ENCODE assay signal across 15 cellular contexts in the genomic region with DNA sequence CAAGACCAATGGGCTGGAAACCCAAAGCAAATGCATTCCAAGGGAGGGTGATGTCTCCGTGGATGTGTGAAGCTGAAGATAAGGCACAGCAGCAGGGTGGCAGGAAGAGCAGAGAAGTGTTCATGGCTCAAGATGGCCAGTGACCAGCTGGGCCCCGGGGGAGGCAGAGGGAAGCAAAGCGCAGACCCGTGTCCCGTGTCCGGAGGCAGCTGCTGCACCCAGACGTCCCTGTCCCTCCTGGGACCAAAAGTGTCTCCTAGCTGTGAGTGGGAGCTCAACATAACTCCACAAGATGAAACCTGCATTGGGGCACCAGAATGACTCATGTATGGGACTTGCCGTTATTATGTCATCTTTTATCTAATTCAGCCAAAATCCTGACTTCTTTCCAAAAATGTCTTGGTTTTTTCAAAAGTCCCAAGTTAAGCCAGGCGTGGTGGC.
A peak's percentile ranks its signal among the peaks of the same experiment; 100 is the strongest.
DNase-seq lines count a peak whose midpoint lies in the region; ATAC-seq, FAIRE-seq and TF ChIP-seq lines count a peak whose summit lies in the region.
"Had no signal": no experiment of that assay in that cellular context is flagged by ENCODE, and none has a peak within 500 bp of the region (broad histone marks: within the 10 kb centered on the region; RNA-seq: fewer than 3 reads in every experiment).

No MANE protein-coding gene starts in this region.

- ATAC-seq in HG03196 (IDR thresholded peaks at IDR 0.05; ENCODE audit: unreplicated experiment) (peak; percentile 79), GM12878 (peak; percentile 89), left ventricle myocardium superior (peak; percentile 77), GM23338 (no peak)
- ATAC-seq in activated T-cell treated with anti-CD3 and anti-CD28 coated beads, Interleukin-2, amount 50 U/mL, for 4 hours, result no peak

- POLR2A ChIA-PET in A673 (lab: Charles Lee; ENCODE audit: low non-redundant PET) (no interaction called here), GM12878 (lab: Charles Lee) (no interaction called here)

- H4K20me1 ChIP-seq in GM12878 (ENCODE audit: control insufficient read depth, insufficient read depth) (no peaks in the 10 kb centered on the region), GM23338 (replicated peaks; ENCODE audit: insufficient read depth) (no peaks in the 10 kb centered on the region)

- no peak overlapping the region for H3K27ac Mint-ChIP-seq in activated T-helper 1 cell treated with anti-CD3 and anti-CD28 coated beads, Interleukin-12 subunit alpha, Interleukin-12 subunit beta, Interleukin-2, Interleukin-4 antibody, amounts not matched to agents 30 ng/mL and 10 ng/mL and 1 ng/mL, durations not matched to agents 14 hours and 24 hours and 36 hours
- H3K27ac Mint-ChIP-seq in GM23338, result no peak overlapping the region
- H3K27ac Mint-ChIP-seq: activated T-helper 2 cell treated with anti-CD3 and anti-CD28 coated beads, Interferon-gamma antibody, Interleukin-2, Interleukin-4, amounts not matched to agents 10 μg/mL and 5 μg/mL and 100 μg/mL, durations not matched to agents 14 hours and 24 hours and 36 hours had no signal

- FAIRE-seq in GM12878 (lab: Jason Lieb, UNC), result no peak

- no peaks in the 10 kb centered on the region for H3K4me1 Mint-ChIP-seq in activated T-helper 1 cell treated with anti-CD3 and anti-CD28 coated beads, Interleukin-12 subunit alpha, Interleukin-12 subunit beta, Interleukin-2, Interleukin-4 antibody, amounts not matched to agents 30 ng/mL and 10 ng/mL and 1 ng/mL, durations not matched to agents 14 hours and 24 hours and 36 hours (ENCODE audit: low read depth)
- H3K4me1 Mint-ChIP-seq in GM23338, result no peaks in the 10 kb centered on the region
- H3K4me1 Mint-ChIP-seq in activated T-cell treated with anti-CD3 and anti-CD28 coated beads, Interleukin-2, amount 50 U/mL, for 4 hours (ENCODE audit: low read depth), result no peaks in the 10 kb centered on the region

- no peaks in the 10 kb centered on the region for H3K36me3 Mint-ChIP-seq in activated T-helper 1 cell treated with anti-CD3 and anti-CD28 coated beads, Interleukin-12 subunit alpha, Interleukin-12 subunit beta, Interleukin-2, Interleukin-4 antibody, amounts not matched to agents 30 ng/mL and 10 ng/mL and 1 ng/mL, durations not matched to agents 14 hours and 24 hours and 36 hours (ENCODE audit: low read depth)
- no peaks in the 10 kb centered on the region for H3K36me3 Mint-ChIP-seq in GM23338 (ENCODE audit: low read depth)
- H3K36me3 Mint-ChIP-seq in activated T-cell treated with anti-CD3 and anti-CD28 coated beads, Interleukin-2, amount 50 U/mL, for 4 hours (ENCODE audit: insufficient read depth), result no peaks in the 10 kb centered on the region

- TF ChIP-seq CTCF in A673 (conservative IDR thresholded peaks at IDR 0.05; ENCODE audit: low read depth, low read length), result no peak
- TF ChIP-seq CTCF in GM12878 (IDR thresholded peaks at IDR 0.05 in 2 of 3, conservative IDR thresholded peaks at IDR 0.05 in 1 of 3; ENCODE audit: control insufficient read depth in 2 of 3, extremely low read depth in 1 of 3, insufficient read depth in 1 of 3, low read depth in 3 of 3, low read length in 3 of 3), result no peak
- no peak for TF ChIP-seq CTCF in GM23338 (conservative IDR thresholded peaks at IDR 0.05; ENCODE audit: low read depth in 2 of 2)

- H3K27me3 Mint-ChIP-seq in activated T-helper 1 cell treated with anti-CD3 and anti-CD28 coated beads, Interleukin-12 subunit alpha, Interleukin-12 subunit beta, Interleukin-2, Interleukin-4 antibody, amounts not matched to agents 30 ng/mL and 10 ng/mL and 1 ng/mL, durations not matched to agents 14 hours and 24 hours and 36 hours (ENCODE audit: insufficient read depth), result peaks cover 6% of the 10 kb centered on the region
- H3K27me3 Mint-ChIP-seq in GM23338 (ENCODE audit: insufficient read depth, low read depth, poor library complexity), result peaks cover 4% of the 10 kb centered on the region
- H3K27me3 Mint-ChIP-seq in activated T-cell treated with anti-CD3 and anti-CD28 coated beads, Interleukin-2, amount 50 U/mL, for 4 hours (ENCODE audit: low read depth), result peaks cover 7% of the 10 kb centered on the region

- no peaks in the 10 kb centered on the region for H3K9me3 Mint-ChIP-seq in activated T-helper 1 cell treated with anti-CD3 and anti-CD28 coated beads, Interleukin-12 subunit alpha, Interleukin-12 subunit beta, Interleukin-2, Interleukin-4 antibody, amounts not matched to agents 30 ng/mL and 10 ng/mL and 1 ng/mL, durations not matched to agents 14 hours and 24 hours and 36 hours
- H3K9me3 Mint-ChIP-seq in GM23338, result no peaks in the 10 kb centered on the region
- no peaks in the 10 kb centered on the region for H3K9me3 Mint-ChIP-seq in activated T-cell treated with anti-CD3 and anti-CD28 coated beads, Interleukin-2, amount 50 U/mL, for 4 hours
- H3K9me3 Mint-ChIP-seq: activated T-helper 2 cell treated with anti-CD3 and anti-CD28 coated beads, Interferon-gamma antibody, Interleukin-2, Interleukin-4, amounts not matched to agents 10 μg/mL and 5 μg/mL and 100 μg/mL, durations not matched to agents 14 hours and 24 hours and 36 hours had no signal

- H3K9ac ChIP-seq in GM12878 (ENCODE audit: control insufficient read depth, insufficient read depth, low read length), result no peak overlapping the region

- TF ChIP-seq RAD21 in GM12878 (IDR thresholded peaks at IDR 0.05; ENCODE audit: insufficient read depth, low read depth, low read length), result no peak

- no peaks in the 10 kb centered on the region for H3K36me3 ChIP-seq in A673 (ENCODE audit: insufficient read depth, low read length, poor library complexity, severe bottlenecking)
- H3K36me3 ChIP-seq in GM12878 (ENCODE audit: control insufficient read depth in 2 of 2, insufficient read depth in 2 of 2, low read length in 1 of 2), result no peaks in the 10 kb centered on the region
- H3K36me3 ChIP-seq in GM23338 (ENCODE audit: insufficient read depth), result no peaks in the 10 kb centered on the region
- H3K36me3 ChIP-seq: HAP-1, heart left ventricle, SJCRH30 had no signal

- TF ChIP-seq POLR2A in GM12878 (IDR thresholded peaks at IDR 0.05; ENCODE audit: low read depth, low read length), result no peak

- TF ChIP-seq EP300 in GM12878 (IDR thresholded peaks at IDR 0.05; ENCODE audit: borderline replicate concordance in 1 of 2, control insufficient read depth in 1 of 2, low read depth in 2 of 2, low read length in 2 of 2), result no peak

- DNase-seq in A673 (ENCODE audit: low spot score) (peak; percentile 10), GM12878 (ENCODE audit: low read depth, low spot score) (no peak), left ventricle myocardium superior (no peak), GM23338 (ENCODE audit: low spot score) (no peak)
- DNase-seq in activated T-helper 1 cell treated with anti-CD3 and anti-CD28 coated beads, Interleukin-12 subunit alpha, Interleukin-12 subunit beta, Interleukin-2, Interleukin-4 antibody, amounts not matched to agents 30 ng/mL and 10 ng/mL and 1 ng/mL, durations not matched to agents 14 hours and 24 hours and 36 hours (ENCODE audit: low spot score), result no peak
- DNase-seq in stimulated activated CD4-positive, alpha-beta T cell treated with anti-CD3 and anti-CD28 coated beads, Interleukin-2, amount 100 ng/mL, for 24 hours, result no peak
- DNase-seq in activated T-cell treated with anti-CD3 and anti-CD28 coated beads, Interleukin-2, amount 50 U/mL, for 4 hours, result no peak
- DNase-seq: activated CD4-positive, CD25-positive, alpha-beta regulatory T cell; cortex of kidney; GF-D8; heart left ventricle; SJCRH30 had no signal

- H3K9me2 ChIP-seq in GM23338 (ENCODE audit: insufficient read depth), result no peaks in the 10 kb centered on the region

- RAD21 ChIA-PET in GM12878 (lab: Charles Lee; ENCODE audit: unreplicated experiment), result interaction anchor here (1.0 to 3.8 kb wide), 4 partner anchors 17 to 119 kb away, joined by 3 to 22 read pairs (median 5); no protein-coding TSS in a partner anchor

- no peaks in the 10 kb centered on the region for H3F3A ChIP-seq in GM23338 (replicated peaks; ENCODE audit: low read depth)

- in situ Hi-C loops in GM12878 (cut with MboI), result no loop called here

- CTCF ChIA-PET in A673 (lab: Charles Lee) (interaction anchor here (0.5 kb wide), 1 partner anchor 73 kb away, joined by 3 read pairs; no protein-coding TSS in a partner anchor), GM12878 (lab: Yijun Ruan, JAX) (interaction anchor here (0.7 to 1.7 kb wide), 3 partner anchors 9 to 365 kb away, joined by 3 to 5 read pairs (median 3); no protein-coding TSS in a partner anchor)

- BruUV-seq in A673 (replicated peaks; lab: Mats Ljungman, UMichigan), result no TSS peak
- no TSS peak for BruUV-seq in GM12878 (replicated peaks; lab: Mats Ljungman, UMichigan)

- H3K4me3 ChIP-seq in A673 (ENCODE audit: low read depth, low read length, poor library complexity, severe bottlenecking) (no peak overlapping the region), GM12878 (no peak overlapping the region), GM23338 (no peak overlapping the region)
- H3K4me3 ChIP-seq: HAP-1, heart left ventricle, SJCRH30 had no signal

- H3K9me3 ChIP-seq in A673 (ENCODE audit: low read depth, low read length, poor library complexity, severe bottlenecking) (no peaks in the 10 kb centered on the region), GM12878 (replicated peaks; ENCODE audit: control insufficient read depth, insufficient read depth, low read length) (no peaks in the 10 kb centered on the region)
- H3K9me3 ChIP-seq: HAP-1, heart left ventricle, SJCRH30 had no signal

- H3K4me2 ChIP-seq in GM12878 (ENCODE audit: control insufficient read depth, insufficient read depth) (no peak overlapping the region), GM23338 (no peak overlapping the region)

- intact Hi-C loops in A673 (cut with micrococcal nuclease; ENCODE audit: unreplicated experiment) (no loop called here), GM12878 (cut with micrococcal nuclease; ENCODE audit: unreplicated experiment) (no loop called here), left ventricle myocardium superior (cut with micrococcal nuclease) (no loop called here)
- intact Hi-C loops in activated T-helper 1 cell treated with anti-CD3 and anti-CD28 coated beads, Interleukin-12 subunit alpha, Interleukin-12 subunit beta, Interleukin-2, Interleukin-4 antibody, amounts not matched to agents 30 ng/mL and 10 ng/mL and 1 ng/mL, durations not matched to agents 14 hours and 24 hours and 36 hours (cut with micrococcal nuclease), result no loop called here

- H3K27me3 ChIP-seq in A673 (replicated peaks; ENCODE audit: insufficient read depth, low read depth, low read length, poor library complexity) (no peaks in the 10 kb centered on the region), GM12878 (replicated peaks in 1 of 2; ENCODE audit: control insufficient read depth in 2 of 2, insufficient read depth in 2 of 2, low read length in 1 of 2) (no peaks in the 10 kb centered on the region; a peak in 1 of 4 replicates), GM23338 (ENCODE audit: insufficient read depth) (no peaks in the 10 kb centered on the region)
- H3K27me3 ChIP-seq: SJCRH30 had no signal

- H3K4me1 ChIP-seq in A673 (ENCODE audit: insufficient read depth, low read length, poor library complexity, severe bottlenecking) (no peaks in the 10 kb centered on the region), GM12878 (ENCODE audit: control insufficient read depth, insufficient read depth, low read length) (no peaks in the 10 kb centered on the region), GM23338 (ENCODE audit: insufficient read depth) (no peaks in the 10 kb centered on the region)
- H3K4me1 ChIP-seq: HAP-1 had no signal

- H3K79me2 ChIP-seq in GM12878 (ENCODE audit: control insufficient read depth, insufficient read depth, low read length), result no peaks in the 10 kb centered on the region
- no peaks in the 10 kb centered on the region for H3K79me2 ChIP-seq in GM23338 (replicated peaks; ENCODE audit: insufficient read depth)

- H3K27ac ChIP-seq in A673 (ENCODE audit: low read depth, low read length, poor library complexity, severe bottlenecking) (no peak overlapping the region), GM12878 (ENCODE audit: control insufficient read depth, insufficient read depth) (no peak overlapping the region), GM23338 (ENCODE audit: low read depth) (no peak overlapping the region)
- H3K27ac ChIP-seq: heart left ventricle, SJCRH30 had no signal

- no peak overlapping the region for H3K4me3 Mint-ChIP-seq in activated T-helper 1 cell treated with anti-CD3 and anti-CD28 coated beads, Interleukin-12 subunit alpha, Interleukin-12 subunit beta, Interleukin-2, Interleukin-4 antibody, amounts not matched to agents 30 ng/mL and 10 ng/mL and 1 ng/mL, durations not matched to agents 14 hours and 24 hours and 36 hours
- H3K4me3 Mint-ChIP-seq in GM23338, result no peak overlapping the region
- H3K4me3 Mint-ChIP-seq in activated T-cell treated with anti-CD3 and anti-CD28 coated beads, Interleukin-2, amount 50 U/mL, for 4 hours, result no peak overlapping the region

- WGBS in GM12878 (ENCODE audit: insufficient coverage, insufficient replicate concordance, low lambda C conversion rate, missing lambda C conversion rate), result 1% methylated on average over 5 of the region's 9 CpGs

- no peak overlapping the region for H2AFZ ChIP-seq in GM12878 (ENCODE audit: control insufficient read depth, low read depth, low read length)
- no peak overlapping the region for H2AFZ ChIP-seq in GM23338

- SMC1A ChIA-PET in GM12878 (lab: Charles Lee; ENCODE audit: uncharacterized antibody, unreplicated experiment), result interaction anchor here (0.7 to 2.1 kb wide), 5 partner anchors 10 to 194 kb away, joined by 3 to 7 read pairs (median 4); no protein-coding TSS in a partner anchor

Comparison
In these comparisons a context has a peak if more than half of its experiments do, and no peak if none do; other contexts are left out.
1. ATAC-seq: peak in HG03196 (single experiment), GM12878 (single experiment) and left ventricle myocardium superior (single experiment); none in GM23338 (single experiment) and activated T-cell treated with anti-CD3 and anti-CD28 coated beads, Interleukin-2, amount 50 U/mL, for 4 hours (0 of 2).